ENCODE assay signal across 20 cellular contexts in the genomic region with DNA sequence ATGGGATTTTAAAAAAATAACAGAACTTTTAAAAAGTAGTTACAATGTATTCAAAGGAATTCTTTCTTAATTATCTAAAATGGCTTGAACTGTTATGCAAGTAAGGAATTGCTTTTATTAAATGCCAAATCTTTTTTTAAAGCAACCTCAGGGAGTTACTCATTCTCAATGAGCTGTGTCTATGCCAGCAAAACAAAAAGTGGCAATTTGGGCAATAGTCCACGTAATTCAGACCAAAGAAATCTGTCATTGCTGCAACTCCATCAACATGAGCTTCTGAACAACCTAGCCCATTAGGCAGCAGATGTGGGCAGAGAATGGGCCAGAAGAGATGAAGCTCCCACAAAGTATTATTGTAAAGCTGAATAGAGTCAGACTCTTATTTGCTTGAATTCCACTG.
"Had no signal": no experiment of that assay in that cellular context is flagged by ENCODE, and none has a peak within 500 bp of the region (broad histone marks: within the 10 kb centered on the region; RNA-seq: fewer than 3 reads in every experiment).

No MANE protein-coding gene starts in this region.

- H3K36me3 Mint-ChIP-seq: activated CD8-positive, alpha-beta memory T cell treated with anti-CD3 and anti-CD28 coated beads, Interleukin-2, amount 10 ng/mL, durations not matched to agents 7 days and 5 days; activated naive CD8-positive, alpha-beta T cell treated with anti-CD3 and anti-CD28 coated beads for 36 hours had no signal

- H3K4me3 ChIP-seq: left lung, psoas muscle had no signal

- H3K27me3 ChIP-seq: left lung had no signal

- ATAC-seq: activated CD4-positive, CD25-positive, alpha-beta regulatory T cell treated with anti-CD3 and anti-CD28 coated beads, Interleukin-2, amount 50 U/mL, for 24 hours; activated CD8-positive, alpha-beta memory T cell treated with anti-CD3 and anti-CD28 coated beads, Interleukin-2, amount 10 ng/mL, durations not matched to agents 7 days and 5 days; activated T-cell treated with anti-CD3 and anti-CD28 coated beads, Interleukin-2, amount 50 U/mL, for 4 hours; foreskin keratinocyte; left lung; psoas muscle; stimulated activated naive CD8-positive, alpha-beta T cell treated with anti-CD3 and anti-CD28 coated beads, Interleukin-15, amount 100 ng/mL, for 72 hours had no signal

- H3K4me1 Mint-ChIP-seq: activated CD8-positive, alpha-beta memory T cell treated with anti-CD3 and anti-CD28 coated beads, Interleukin-2, amount 10 ng/mL, durations not matched to agents 7 days and 5 days; activated naive CD8-positive, alpha-beta T cell treated with anti-CD3 and anti-CD28 coated beads for 36 hours; nephron; stimulated activated naive CD8-positive, alpha-beta T cell treated with anti-CD3 and anti-CD28 coated beads, Interleukin-15, amount 100 ng/mL, for 72 hours had no signal

- H3K27ac Mint-ChIP-seq: activated CD8-positive, alpha-beta memory T cell treated with anti-CD3 and anti-CD28 coated beads, Interleukin-2, amount 10 ng/mL, durations not matched to agents 7 days and 5 days; activated naive CD8-positive, alpha-beta T cell treated with anti-CD3 and anti-CD28 coated beads for 36 hours; nephron; stimulated activated naive CD8-positive, alpha-beta T cell treated with anti-CD3 and anti-CD28 coated beads, Interleukin-15, amount 100 ng/mL, for 72 hours; T-helper 2 cell treated with Interferon-gamma antibody and Interleukin-4, amounts not matched to agents 5 μg/mL and 100 μg/mL, for 36 hours had no signal

- H3K9me3 ChIP-seq: left lung, psoas muscle had no signal

- H3K4me3 Mint-ChIP-seq: activated CD8-positive, alpha-beta memory T cell treated with anti-CD3 and anti-CD28 coated beads, Interleukin-2, amount 10 ng/mL, durations not matched to agents 7 days and 5 days; activated naive CD8-positive, alpha-beta T cell treated with anti-CD3 and anti-CD28 coated beads for 36 hours; activated T-cell treated with anti-CD3 and anti-CD28 coated beads, Interleukin-2, amount 50 U/mL, for 4 hours; nephron; stimulated activated naive CD8-positive, alpha-beta T cell treated with anti-CD3 and anti-CD28 coated beads, Interleukin-15, amount 100 ng/mL, for 72 hours; T-helper 2 cell treated with Interferon-gamma antibody and Interleukin-4, amounts not matched to agents 5 μg/mL and 100 μg/mL, for 36 hours had no signal

- H3K36me3 ChIP-seq: left lung had no signal

- H3K9me3 Mint-ChIP-seq: activated naive CD8-positive, alpha-beta T cell treated with anti-CD3 and anti-CD28 coated beads for 36 hours; nephron; T-helper 2 cell treated with Interferon-gamma antibody and Interleukin-4, amounts not matched to agents 5 μg/mL and 100 μg/mL, for 36 hours had no signal

- DNase-seq: activated CD4-positive, alpha-beta T cell treated with anti-CD3 and anti-CD28 coated beads, Interleukin-2, amount 50 U/mL, for 4 hours; activated CD8-positive, alpha-beta memory T cell treated with anti-CD3 and anti-CD28 coated beads, Interleukin-2, amount 10 ng/mL, durations not matched to agents 7 days and 5 days; activated gamma-delta T cell; activated naive CD8-positive, alpha-beta T cell treated with anti-CD3 and anti-CD28 coated beads for 36 hours; activated T-cell treated with anti-CD3 and anti-CD28 coated beads, Interleukin-2, amount 50 U/mL, for 4 hours; cortex of kidney; effector memory CD4-positive, alpha-beta T cell; erythroblast; left lung; mesenchymal stem cell; occipital lobe; psoas muscle; stimulated activated CD4-positive, alpha-beta T cell treated with anti-CD3 and anti-CD28 coated beads, Interleukin-4, amount 100 ng/mL, for 1 hour; stimulated activated CD8-positive, alpha-beta memory T cell treated with anti-CD3 and anti-CD28 coated beads, Interleukin-4, amount 100 ng/mL, for 48 hours; stimulated activated naive CD8-positive, alpha-beta T cell treated with anti-CD3 and anti-CD28 coated beads, Interleukin-15, amount 100 ng/mL, for 72 hours; SW 1271 had no signal
